ENCODE assay signal across 36 cellular contexts in the genomic region with DNA sequence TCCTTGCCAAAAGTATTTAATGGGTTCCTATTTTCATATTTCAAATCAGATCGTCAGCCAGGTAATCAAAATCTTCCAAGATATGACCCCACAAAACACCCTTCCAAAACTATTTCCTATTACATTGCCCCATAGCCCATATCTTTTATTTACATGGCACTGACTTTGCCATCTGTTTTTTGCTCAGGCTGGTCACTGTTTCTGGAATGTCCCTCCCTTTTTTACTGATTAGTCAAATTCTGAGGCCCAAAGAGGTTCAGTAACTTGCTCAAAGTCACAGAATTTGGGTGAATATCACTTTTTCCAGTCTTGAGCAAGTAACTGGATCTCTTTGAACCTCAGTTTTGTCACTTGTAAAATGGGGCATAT.
"Had no signal": no experiment of that assay in that cellular context is flagged by ENCODE, and none has a peak within 500 bp of the region (broad histone marks: within the 10 kb centered on the region; RNA-seq: fewer than 3 reads in every experiment).

No MANE protein-coding gene starts in this region.

- DNase-seq: activated CD4-positive, alpha-beta memory T cell treated with anti-CD3 and anti-CD28 coated beads for 36 hours; activated CD4-positive, alpha-beta T cell treated with anti-CD3 and anti-CD28 coated beads for 36 hours; activated CD4-positive, alpha-beta T cell treated with anti-CD3 and anti-CD28 coated beads, Interleukin-2, amount 10 ng/mL, durations not matched to agents 24 days and 14 days; activated CD4-positive, CD25-positive, alpha-beta regulatory T cell; activated CD4-positive, CD25-positive, alpha-beta regulatory T cell treated with anti-CD3 and anti-CD28 coated beads, Interleukin-2, amount 50 U/mL, for 72 hours; activated CD8-positive, alpha-beta memory T cell treated with anti-CD3 and anti-CD28 coated beads, Interleukin-2, amount 10 ng/mL, durations not matched to agents 7 days and 5 days; activated CD8-positive, alpha-beta memory T cell treated with anti-CD3 and anti-CD28 coated beads, Interleukin-2, amount 50 U/mL, for 4 hours; activated CD8-positive, alpha-beta T cell treated with anti-CD3 and anti-CD28 coated beads, Interleukin-2, amount 10 ng/mL, durations not matched to agents 7 days and 5 days; activated effector memory CD4-positive, alpha-beta T cell treated with anti-CD3 and anti-CD28 coated beads, Interleukin-2, amount 50 U/mL, for 16 hours; activated naive CD4-positive, alpha-beta T cell treated with anti-CD3 and anti-CD28 coated beads for 36 hours; activated naive CD8-positive, alpha-beta T cell treated with anti-CD3 and anti-CD28 coated beads for 36 hours; activated naive CD8-positive, alpha-beta T cell treated with anti-CD3 and anti-CD28 coated beads, Interleukin-2, amount 50 U/mL, for 24 hours; activated T-cell treated with anti-CD3 and anti-CD28 coated beads, Interleukin-2, amount 50 U/mL, for 1 hour; activated T-cell treated with anti-CD3 and anti-CD28 coated beads, Interleukin-2, amount 50 U/mL, for 48 hours; adrenal gland; amygdala; aorta; body of pancreas; caudate nucleus; colonic mucosa; effector CD8-positive, alpha-beta T cell; esophagus squamous epithelium; foreskin keratinocyte; gastrocnemius medialis; glutamatergic neuron; heart left ventricle; T-helper 1 cell; T-helper 17 cell; T1000 had no signal

- H3K4me3 Mint-ChIP-seq: activated CD4-positive, alpha-beta memory T cell treated with anti-CD3 and anti-CD28 coated beads for 36 hours; activated CD4-positive, alpha-beta T cell treated with anti-CD3 and anti-CD28 coated beads for 36 hours; activated CD4-positive, alpha-beta T cell treated with anti-CD3 and anti-CD28 coated beads, Interleukin-2, amount 10 ng/mL, durations not matched to agents 24 days and 14 days; activated CD8-positive, alpha-beta memory T cell treated with anti-CD3 and anti-CD28 coated beads, Interleukin-2, amount 10 ng/mL, durations not matched to agents 7 days and 5 days; activated CD8-positive, alpha-beta T cell treated with anti-CD3 and anti-CD28 coated beads, Interleukin-2, amount 10 ng/mL, durations not matched to agents 7 days and 5 days; activated naive CD4-positive, alpha-beta T cell treated with anti-CD3 and anti-CD28 coated beads for 36 hours; activated naive CD4-positive, alpha-beta T cell treated with anti-CD3 and anti-CD28 coated beads, Interleukin-2, amount 50 U/mL, for 24 hours; activated naive CD8-positive, alpha-beta T cell treated with anti-CD3 and anti-CD28 coated beads for 36 hours; activated naive CD8-positive, alpha-beta T cell treated with anti-CD3 and anti-CD28 coated beads, Interleukin-2, amount 50 U/mL, for 24 hours; activated T-helper 1 cell treated with anti-CD3 and anti-CD28 coated beads, Interleukin-12 subunit alpha, Interleukin-12 subunit beta, Interleukin-2, Interleukin-4 antibody, amounts not matched to agents 30 ng/mL and 10 ng/mL and 1 ng/mL, durations not matched to agents 14 hours and 24 hours and 36 hours; T-helper 17 cell; T-helper 2 cell treated with Interferon-gamma antibody and Interleukin-4, amounts not matched to agents 5 μg/mL and 100 μg/mL, for 36 hours had no signal

- H3K4me1 Mint-ChIP-seq: activated CD4-positive, alpha-beta T cell treated with anti-CD3 and anti-CD28 coated beads for 36 hours; activated CD4-positive, alpha-beta T cell treated with anti-CD3 and anti-CD28 coated beads, Interleukin-2, amount 10 ng/mL, durations not matched to agents 24 days and 14 days; activated CD8-positive, alpha-beta memory T cell treated with anti-CD3 and anti-CD28 coated beads, Interleukin-2, amount 10 ng/mL, durations not matched to agents 7 days and 5 days; activated naive CD4-positive, alpha-beta T cell treated with anti-CD3 and anti-CD28 coated beads, Interleukin-2, amount 50 U/mL, for 24 hours; activated naive CD8-positive, alpha-beta T cell treated with anti-CD3 and anti-CD28 coated beads for 36 hours; activated naive CD8-positive, alpha-beta T cell treated with anti-CD3 and anti-CD28 coated beads, Interleukin-2, amount 50 U/mL, for 24 hours; T-helper 17 cell had no signal

- H3K9me3 ChIP-seq: adrenal gland, body of pancreas, colonic mucosa, esophagus squamous epithelium, gastrocnemius medialis, heart left ventricle had no signal

- H3K27ac ChIP-seq: adrenal gland, body of pancreas, colonic mucosa, epithelial cell of prostate, esophagus squamous epithelium, foreskin keratinocyte, gastrocnemius medialis, heart left ventricle had no signal

- H3K27me3 ChIP-seq: adrenal gland, body of pancreas, colonic mucosa, esophagus squamous epithelium, foreskin keratinocyte, gastrocnemius medialis, heart left ventricle had no signal

- H3K4me1 ChIP-seq: adrenal gland, body of pancreas, colonic mucosa, esophagus squamous epithelium, foreskin keratinocyte, gastrocnemius medialis, heart left ventricle had no signal

- H3K4me3 ChIP-seq: adrenal gland, body of pancreas, colonic mucosa, esophagus squamous epithelium, gastrocnemius medialis, heart left ventricle had no signal

- H3K27ac Mint-ChIP-seq: activated CD4-positive, alpha-beta memory T cell treated with anti-CD3 and anti-CD28 coated beads for 36 hours; activated CD4-positive, alpha-beta T cell treated with anti-CD3 and anti-CD28 coated beads for 36 hours; activated CD4-positive, alpha-beta T cell treated with anti-CD3 and anti-CD28 coated beads, Interleukin-2, amount 10 ng/mL, durations not matched to agents 24 days and 14 days; activated CD8-positive, alpha-beta memory T cell treated with anti-CD3 and anti-CD28 coated beads, Interleukin-2, amount 10 ng/mL, durations not matched to agents 7 days and 5 days; activated CD8-positive, alpha-beta T cell treated with anti-CD3 and anti-CD28 coated beads, Interleukin-2, amount 10 ng/mL, durations not matched to agents 7 days and 5 days; activated naive CD4-positive, alpha-beta T cell treated with anti-CD3 and anti-CD28 coated beads for 36 hours; activated naive CD4-positive, alpha-beta T cell treated with anti-CD3 and anti-CD28 coated beads, Interleukin-2, amount 50 U/mL, for 24 hours; activated naive CD8-positive, alpha-beta T cell treated with anti-CD3 and anti-CD28 coated beads for 36 hours; activated naive CD8-positive, alpha-beta T cell treated with anti-CD3 and anti-CD28 coated beads, Interleukin-2, amount 50 U/mL, for 24 hours; activated T-helper 1 cell treated with anti-CD3 and anti-CD28 coated beads, Interleukin-12 subunit alpha, Interleukin-12 subunit beta, Interleukin-2, Interleukin-4 antibody, amounts not matched to agents 30 ng/mL and 10 ng/mL and 1 ng/mL, durations not matched to agents 14 hours and 24 hours and 36 hours; activated T-helper 2 cell treated with anti-CD3 and anti-CD28 coated beads, Interferon-gamma antibody, Interleukin-2, Interleukin-4, amounts not matched to agents 10 μg/mL and 5 μg/mL and 100 μg/mL, durations not matched to agents 14 hours and 24 hours and 36 hours; T-helper 17 cell; T-helper 2 cell treated with Interferon-gamma antibody and Interleukin-4, amounts not matched to agents 5 μg/mL and 100 μg/mL, for 36 hours had no signal

- H3K27me3 Mint-ChIP-seq: activated CD4-positive, alpha-beta T cell treated with anti-CD3 and anti-CD28 coated beads, Interleukin-2, amount 10 ng/mL, durations not matched to agents 24 days and 14 days had no signal

- ATAC-seq: activated CD4-positive, alpha-beta T cell treated with anti-CD3 and anti-CD28 coated beads for 36 hours; activated CD8-positive, alpha-beta memory T cell treated with anti-CD3 and anti-CD28 coated beads, Interleukin-2, amount 10 ng/mL, durations not matched to agents 7 days and 5 days; activated CD8-positive, alpha-beta T cell treated with anti-CD3 and anti-CD28 coated beads, Interleukin-2, amount 10 ng/mL, durations not matched to agents 7 days and 5 days; activated naive CD8-positive, alpha-beta T cell treated with anti-CD3 and anti-CD28 coated beads, Interleukin-2, amount 50 U/mL, for 24 hours; body of pancreas; foreskin keratinocyte; gastrocnemius medialis; heart left ventricle; T-helper 17 cell had no signal

- H3K36me3 Mint-ChIP-seq: activated CD8-positive, alpha-beta memory T cell treated with anti-CD3 and anti-CD28 coated beads, Interleukin-2, amount 10 ng/mL, durations not matched to agents 7 days and 5 days; activated naive CD8-positive, alpha-beta T cell treated with anti-CD3 and anti-CD28 coated beads for 36 hours had no signal

- H3K36me3 ChIP-seq: adrenal gland, colonic mucosa, esophagus squamous epithelium, gastrocnemius medialis, heart left ventricle had no signal

- H3K9me3 Mint-ChIP-seq: activated naive CD4-positive, alpha-beta T cell treated with anti-CD3 and anti-CD28 coated beads for 36 hours; activated naive CD4-positive, alpha-beta T cell treated with anti-CD3 and anti-CD28 coated beads, Interleukin-2, amount 50 U/mL, for 24 hours had no signal

- FAIRE-seq: endometrium, endothelial cell of umbilical vein had no signal
